Comparison of ENCODE assay signal across 2 cellular contexts in the genomic region with DNA sequence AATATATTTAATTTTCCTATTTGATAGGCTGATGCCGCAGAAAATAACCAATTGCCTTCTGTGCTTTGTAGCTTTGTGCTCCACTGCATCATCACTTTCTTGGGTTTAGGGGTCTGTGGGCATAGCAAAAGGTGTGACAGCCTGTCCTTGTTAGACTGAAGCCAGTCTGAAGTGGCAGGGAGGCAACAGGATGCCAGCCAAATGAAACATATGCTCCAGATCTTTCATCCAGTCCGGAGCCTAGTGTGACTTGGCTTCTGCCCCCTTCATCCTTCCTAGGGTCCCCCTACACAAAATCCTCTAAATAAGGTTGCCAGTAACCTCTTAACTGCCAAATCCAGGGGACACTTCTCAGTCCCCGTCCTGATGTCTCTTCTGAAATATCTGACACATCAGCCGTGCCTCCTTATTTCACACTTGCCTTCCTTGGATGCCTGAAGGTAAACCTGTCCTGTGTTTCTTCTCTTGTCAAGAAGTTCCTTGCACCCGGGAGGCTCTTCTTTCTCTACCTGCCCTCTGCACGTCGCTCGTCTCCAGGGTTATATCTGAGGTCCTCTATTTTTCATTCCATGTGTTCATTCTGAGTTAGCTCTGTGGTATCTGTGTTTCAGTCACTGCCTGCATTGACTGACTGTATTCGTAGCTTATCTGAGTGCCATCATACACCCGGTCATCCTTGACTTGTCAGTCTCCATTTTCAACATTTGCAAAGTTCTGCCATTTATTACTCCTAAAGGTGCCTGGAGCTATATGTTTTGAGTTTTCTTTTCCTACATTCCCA.
TF ChIP-seq lines count a peak whose summit lies in the region.

No MANE protein-coding gene starts in this region.

TF ChIP-seq in SK-N-SH, 30 proteins besides CTCF, POLR2A, EP300 and RAD21:
- TF ChIP-seq, protein P1, sequence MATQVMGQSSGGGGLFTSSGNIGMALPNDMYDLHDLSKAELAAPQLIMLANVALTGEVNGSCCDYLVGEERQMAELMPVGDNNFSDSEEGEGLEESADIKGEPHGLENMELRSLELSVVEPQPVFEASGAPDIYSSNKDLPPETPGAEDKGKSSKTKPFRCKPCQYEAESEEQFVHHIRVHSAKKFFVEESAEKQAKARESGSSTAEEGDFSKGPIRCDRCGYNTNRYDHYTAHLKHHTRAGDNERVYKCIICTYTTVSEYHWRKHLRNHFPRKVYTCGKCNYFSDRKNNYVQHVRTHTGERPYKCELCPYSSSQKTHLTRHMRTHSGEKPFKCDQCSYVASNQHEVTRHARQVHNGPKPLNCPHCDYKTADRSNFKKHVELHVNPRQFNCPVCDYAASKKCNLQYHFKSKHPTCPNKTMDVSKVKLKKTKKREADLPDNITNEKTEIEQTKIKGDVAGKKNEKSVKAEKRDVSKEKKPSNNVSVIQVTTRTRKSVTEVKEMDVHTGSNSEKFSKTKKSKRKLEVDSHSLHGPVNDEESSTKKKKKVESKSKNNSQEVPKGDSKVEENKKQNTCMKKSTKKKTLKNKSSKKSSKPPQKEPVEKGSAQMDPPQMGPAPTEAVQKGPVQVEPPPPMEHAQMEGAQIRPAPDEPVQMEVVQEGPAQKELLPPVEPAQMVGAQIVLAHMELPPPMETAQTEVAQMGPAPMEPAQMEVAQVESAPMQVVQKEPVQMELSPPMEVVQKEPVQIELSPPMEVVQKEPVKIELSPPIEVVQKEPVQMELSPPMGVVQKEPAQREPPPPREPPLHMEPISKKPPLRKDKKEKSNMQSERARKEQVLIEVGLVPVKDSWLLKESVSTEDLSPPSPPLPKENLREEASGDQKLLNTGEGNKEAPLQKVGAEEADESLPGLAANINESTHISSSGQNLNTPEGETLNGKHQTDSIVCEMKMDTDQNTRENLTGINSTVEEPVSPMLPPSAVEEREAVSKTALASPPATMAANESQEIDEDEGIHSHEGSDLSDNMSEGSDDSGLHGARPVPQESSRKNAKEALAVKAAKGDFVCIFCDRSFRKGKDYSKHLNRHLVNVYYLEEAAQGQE (IDR thresholded peaks at IDR 0.05; ENCODE audit: low read depth, low read length): no peak
- TF ChIP-seq FOSL2 (IDR thresholded peaks at IDR 0.05; ENCODE audit: borderline replicate concordance, low read depth) (no peak), JUND (IDR thresholded peaks at IDR 0.05) (0 out of 2 replicates have a peak, but pooled peaks have one; percentile 13)
- TF ChIP-seq, protein P2, sequence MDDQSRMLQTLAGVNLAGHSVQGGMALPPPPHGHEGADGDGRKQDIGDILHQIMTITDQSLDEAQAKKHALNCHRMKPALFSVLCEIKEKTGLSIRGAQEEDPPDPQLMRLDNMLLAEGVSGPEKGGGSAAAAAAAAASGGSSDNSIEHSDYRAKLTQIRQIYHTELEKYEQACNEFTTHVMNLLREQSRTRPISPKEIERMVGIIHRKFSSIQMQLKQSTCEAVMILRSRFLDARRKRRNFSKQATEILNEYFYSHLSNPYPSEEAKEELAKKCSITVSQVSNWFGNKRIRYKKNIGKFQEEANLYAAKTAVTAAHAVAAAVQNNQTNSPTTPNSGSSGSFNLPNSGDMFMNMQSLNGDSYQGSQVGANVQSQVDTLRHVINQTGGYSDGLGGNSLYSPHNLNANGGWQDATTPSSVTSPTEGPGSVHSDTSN (IDR thresholded peaks at IDR 0.05): 0 out of 2 replicates have a peak, but pooled peaks have one; percentile 2

TF ChIP-seq in SK-N-SH treated with all-trans-retinoic acid at 6 μM for 48 hours, 23 proteins besides CTCF, POLR2A, EP300 and RAD21:
- TF ChIP-seq ZNF565 (CRISPR knock-in tag; conservative IDR thresholded peaks at IDR 0.05; ENCODE audit: low read depth) (no peak), ZFP3 (CRISPR knock-in tag; IDR thresholded peaks at IDR 0.05) (no peak), CSDC2 (CRISPR knock-in tag; IDR thresholded peaks at IDR 0.05) (no peak), PPARA (CRISPR knock-in tag; IDR thresholded peaks at IDR 0.05; ENCODE audit: borderline replicate concordance) (no peak), TOX (CRISPR knock-in tag; IDR thresholded peaks at IDR 0.05; ENCODE audit: borderline replicate concordance) (no peak), ESRRG (CRISPR knock-in tag; IDR thresholded peaks at IDR 0.05) (no peak), ISL1 (CRISPR knock-in tag; IDR thresholded peaks at IDR 0.05) (no peak), SNAI2 (CRISPR knock-in tag; IDR thresholded peaks at IDR 0.05) (no peak), GLIS3 (CRISPR knock-in tag; IDR thresholded peaks at IDR 0.05) (no peak)
- TF ChIP-seq, protein P3, sequence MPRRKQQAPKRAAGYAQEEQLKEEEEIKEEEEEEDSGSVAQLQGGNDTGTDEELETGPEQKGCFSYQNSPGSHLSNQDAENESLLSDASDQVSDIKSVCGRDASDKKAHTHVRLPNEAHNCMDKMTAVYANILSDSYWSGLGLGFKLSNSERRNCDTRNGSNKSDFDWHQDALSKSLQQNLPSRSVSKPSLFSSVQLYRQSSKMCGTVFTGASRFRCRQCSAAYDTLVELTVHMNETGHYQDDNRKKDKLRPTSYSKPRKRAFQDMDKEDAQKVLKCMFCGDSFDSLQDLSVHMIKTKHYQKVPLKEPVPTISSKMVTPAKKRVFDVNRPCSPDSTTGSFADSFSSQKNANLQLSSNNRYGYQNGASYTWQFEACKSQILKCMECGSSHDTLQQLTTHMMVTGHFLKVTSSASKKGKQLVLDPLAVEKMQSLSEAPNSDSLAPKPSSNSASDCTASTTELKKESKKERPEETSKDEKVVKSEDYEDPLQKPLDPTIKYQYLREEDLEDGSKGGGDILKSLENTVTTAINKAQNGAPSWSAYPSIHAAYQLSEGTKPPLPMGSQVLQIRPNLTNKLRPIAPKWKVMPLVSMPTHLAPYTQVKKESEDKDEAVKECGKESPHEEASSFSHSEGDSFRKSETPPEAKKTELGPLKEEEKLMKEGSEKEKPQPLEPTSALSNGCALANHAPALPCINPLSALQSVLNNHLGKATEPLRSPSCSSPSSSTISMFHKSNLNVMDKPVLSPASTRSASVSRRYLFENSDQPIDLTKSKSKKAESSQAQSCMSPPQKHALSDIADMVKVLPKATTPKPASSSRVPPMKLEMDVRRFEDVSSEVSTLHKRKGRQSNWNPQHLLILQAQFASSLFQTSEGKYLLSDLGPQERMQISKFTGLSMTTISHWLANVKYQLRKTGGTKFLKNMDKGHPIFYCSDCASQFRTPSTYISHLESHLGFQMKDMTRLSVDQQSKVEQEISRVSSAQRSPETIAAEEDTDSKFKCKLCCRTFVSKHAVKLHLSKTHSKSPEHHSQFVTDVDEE (CRISPR knock-in tag; IDR thresholded peaks at IDR 0.05): no peak
TF ChIP-seq in SK-N-SH treated with all-trans-retinoic acid at 6 μM for 48 hours: peak in this region for 0.
